22 cellular contexts compared by ENCODE assay signal in the genomic region with DNA sequence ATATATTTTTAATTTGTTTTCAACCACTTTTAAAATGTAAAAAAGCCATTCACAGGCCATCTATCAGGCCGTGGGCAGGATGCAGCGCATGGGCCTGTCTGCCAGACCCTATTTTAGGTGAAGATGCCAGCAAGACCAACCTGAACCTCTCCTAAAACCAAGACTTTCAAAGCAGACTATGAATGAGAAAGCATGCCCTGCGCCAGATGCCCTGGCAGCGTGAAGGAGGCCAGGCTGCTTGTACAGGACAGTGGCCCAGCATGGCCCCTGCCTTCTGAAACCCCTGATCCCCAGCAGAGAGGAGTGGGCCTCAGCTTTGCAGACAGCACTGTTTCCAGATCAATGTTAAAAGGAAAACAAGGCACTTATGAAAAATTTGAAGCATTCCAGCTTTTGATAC.
"Had no signal": no experiment of that assay in that cellular context is flagged by ENCODE, and none has a peak within 500 bp of the region (broad histone marks: within the 10 kb centered on the region; RNA-seq: fewer than 3 reads in every experiment).

No MANE protein-coding gene starts in this region.

- H2AFZ ChIP-seq: parathyroid adenoma had no signal

- H3K27ac Mint-ChIP-seq: activated CD4-positive, alpha-beta memory T cell treated with anti-CD3 and anti-CD28 coated beads, Interleukin-2, amount 10 ng/mL, durations not matched to agents 7 days and 5 days; activated CD4-positive, alpha-beta T cell treated with anti-CD3 and anti-CD28 coated beads, Interleukin-2, amount 10 ng/mL, durations not matched to agents 24 days and 14 days; activated naive CD8-positive, alpha-beta T cell treated with anti-CD3 and anti-CD28 coated beads, Interleukin-2, amount 10 ng/mL, durations not matched to agents 7 days and 5 days; activated T-helper 17 cell treated with anti-CD3 and anti-CD28 coated beads, Interleukin-2, amount 50 U/mL, for 72 hours; nephron; type B pancreatic cell had no signal

- H3K4me1 ChIP-seq: breast epithelium, parathyroid adenoma, testis had no signal

- H3K27ac ChIP-seq: breast epithelium, parathyroid adenoma, right lobe of liver, testis had no signal

- H3K9me3 Mint-ChIP-seq: activated CD4-positive, alpha-beta memory T cell treated with anti-CD3 and anti-CD28 coated beads, Interleukin-2, amount 10 ng/mL, durations not matched to agents 7 days and 5 days; activated CD4-positive, alpha-beta T cell treated with anti-CD3 and anti-CD28 coated beads, Interleukin-2, amount 10 ng/mL, durations not matched to agents 24 days and 14 days; activated naive CD8-positive, alpha-beta T cell treated with anti-CD3 and anti-CD28 coated beads, Interleukin-2, amount 10 ng/mL, durations not matched to agents 7 days and 5 days; activated T-helper 17 cell treated with anti-CD3 and anti-CD28 coated beads, Interleukin-2, amount 50 U/mL, for 72 hours; immature natural killer cell; nephron; type B pancreatic cell had no signal

- H3K27me3 ChIP-seq: breast epithelium, right lobe of liver, testis had no signal

- FAIRE-seq: endometrium had no signal

- ATAC-seq: activated CD4-positive, CD25-positive, alpha-beta regulatory T cell treated with anti-CD3 and anti-CD28 coated beads, Interleukin-2, amount 50 U/mL, for 24 hours; activated T-helper 17 cell treated with anti-CD3 and anti-CD28 coated beads, Interleukin-2, amount 50 U/mL, for 72 hours; right lobe of liver; SK-N-SH treated with all-trans-retinoic acid at 6 μM for 48 hours had no signal

- H3K27me3 Mint-ChIP-seq: activated CD4-positive, alpha-beta memory T cell treated with anti-CD3 and anti-CD28 coated beads, Interleukin-2, amount 10 ng/mL, durations not matched to agents 7 days and 5 days; activated CD4-positive, alpha-beta T cell treated with anti-CD3 and anti-CD28 coated beads, Interleukin-2, amount 10 ng/mL, durations not matched to agents 24 days and 14 days; activated naive CD8-positive, alpha-beta T cell treated with anti-CD3 and anti-CD28 coated beads, Interleukin-2, amount 10 ng/mL, durations not matched to agents 7 days and 5 days; activated T-helper 17 cell treated with anti-CD3 and anti-CD28 coated beads, Interleukin-2, amount 50 U/mL, for 72 hours; type B pancreatic cell had no signal

- H3K4me3 Mint-ChIP-seq: activated CD4-positive, alpha-beta memory T cell treated with anti-CD3 and anti-CD28 coated beads, Interleukin-2, amount 10 ng/mL, durations not matched to agents 7 days and 5 days; activated CD4-positive, alpha-beta T cell treated with anti-CD3 and anti-CD28 coated beads, Interleukin-2, amount 10 ng/mL, durations not matched to agents 24 days and 14 days; activated naive CD8-positive, alpha-beta T cell treated with anti-CD3 and anti-CD28 coated beads, Interleukin-2, amount 10 ng/mL, durations not matched to agents 7 days and 5 days; activated T-helper 17 cell treated with anti-CD3 and anti-CD28 coated beads, Interleukin-2, amount 50 U/mL, for 72 hours; immature natural killer cell; nephron; type B pancreatic cell had no signal

- H3K9me3 ChIP-seq: breast epithelium, right lobe of liver, testis had no signal

- DNase-seq: activated CD4-positive, alpha-beta memory T cell treated with anti-CD3 and anti-CD28 coated beads, Interleukin-2, amount 10 ng/mL, durations not matched to agents 7 days and 5 days; activated CD4-positive, alpha-beta T cell treated with anti-CD3 and anti-CD28 coated beads, Interleukin-2, amount 10 ng/mL, durations not matched to agents 24 days and 14 days; activated naive CD4-positive, alpha-beta T cell treated with Interleukin-2 at 50 U/mL for 16 hours; amniotic stem cell; erythroblast; foreskin fibroblast; immature natural killer cell; mesenchymal stem cell; stimulated activated CD4-positive, alpha-beta T cell treated with anti-CD3 and anti-CD28 coated beads, Interleukin-4, amount 100 ng/mL, for 1 hour; stimulated activated naive CD4-positive, alpha-beta T cell; testis had no signal

- H3K79me2 ChIP-seq: parathyroid adenoma had no signal

- H3K4me3 ChIP-seq: breast epithelium, right lobe of liver, smooth muscle cell, testis had no signal

- H3K4me2 ChIP-seq: smooth muscle cell had no signal

- H3K36me3 ChIP-seq: breast epithelium had no signal

- H3K9ac ChIP-seq: parathyroid adenoma had no signal

- H3K4me1 Mint-ChIP-seq: nephron had no signal
